ENCODE assay signal across 10 cellular contexts in the genomic region with DNA sequence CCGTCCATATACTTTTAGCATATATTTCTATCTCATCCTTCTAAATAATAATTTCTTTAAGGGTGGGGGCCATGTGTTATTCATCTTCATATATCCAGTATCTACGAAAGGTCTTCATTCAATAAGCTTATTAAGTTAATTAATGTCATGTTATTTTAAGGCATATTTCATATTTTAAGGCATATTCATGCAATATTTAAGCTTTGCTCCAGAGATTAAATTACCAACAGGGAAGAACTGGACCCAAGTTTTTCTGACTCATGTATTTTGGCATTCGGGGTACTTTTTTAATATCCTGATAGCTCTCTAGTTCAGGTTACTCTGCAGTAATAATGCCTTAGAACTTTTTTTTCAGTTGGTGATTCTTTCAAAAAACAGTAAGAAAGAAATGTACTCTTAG. TPM values are rescaled to one million over a fixed set of nuclear protein-coding genes. Genes with fewer than 3 reads are reported as not detected.
DNase-seq lines count a peak whose midpoint lies in the region; ATAC-seq and TF ChIP-seq lines count a peak whose summit lies in the region.
"Had no signal": no experiment of that assay in that cellular context is flagged by ENCODE, and none has a peak within 500 bp of the region (broad histone marks: within the 10 kb centered on the region; RNA-seq: fewer than 3 reads in every experiment).

No MANE protein-coding gene starts in this region.

- H3K27ac Mint-ChIP-seq in activated T-cell treated with anti-CD3 and anti-CD28 coated beads, Interleukin-2, amount 50 U/mL, for 72 hours: peak overlapping the region; percentile 69

- H3K27ac ChIP-seq in SU-DHL-6 (ENCODE audit: low read depth, low read length): peak overlapping the region; percentile 78
- no peak overlapping the region for H3K27ac ChIP-seq in right cardiac atrium (ENCODE audit: low read length)
- H3K27ac ChIP-seq: A549 had no signal

- H3K9ac ChIP-seq in SU-DHL-6 (ENCODE audit: low read length) (no peak overlapping the region), skeletal muscle satellite cell (ENCODE audit: low read depth, low read length) (no peak overlapping the region)

- H3K4me1 ChIP-seq in skeletal muscle satellite cell (ENCODE audit: control insufficient read depth, insufficient read depth, low read length): peaks cover 26% of the 10 kb centered on the region
- peaks cover 7% of the 10 kb centered on the region for H3K4me1 ChIP-seq in right cardiac atrium (ENCODE audit: control insufficient read depth, insufficient read depth, low read length)

- H3K4me3 ChIP-seq in SU-DHL-6 (ENCODE audit: insufficient read depth, low read length, poor library complexity, severe bottlenecking): peak overlapping the region; percentile 25
- no peak overlapping the region for H3K4me3 ChIP-seq in skeletal muscle satellite cell (ENCODE audit: low read length)
- no peak overlapping the region for H3K4me3 ChIP-seq in right cardiac atrium (ENCODE audit: low read length)
- H3K4me3 ChIP-seq: A549 had no signal

- no peak for DNase-seq in activated T-cell treated with anti-CD3 and anti-CD28 coated beads, Interleukin-2, amount 50 U/mL, for 72 hours
- no peak for DNase-seq in activated T-cell treated with anti-CD3 and anti-CD28 coated beads, Interleukin-2, amount 50 U/mL, for 1 hour
- DNase-seq in NCI-H524 treated with DMSO at 0.1 percent for 48 hours (lab: John Stamatoyannopoulos, UW): no peak
- no peak for DNase-seq in right cardiac atrium
- no peak for DNase-seq in activated CD8-positive, alpha-beta memory T cell treated with anti-CD3 and anti-CD28 coated beads, Interleukin-2, amount 50 U/mL, for 4 hours
- DNase-seq: midbrain had no signal

- no peak for ATAC-seq in activated T-cell treated with anti-CD3 and anti-CD28 coated beads, Interleukin-2, amount 50 U/mL, for 72 hours (replicated peaks in 1 of 2)
- ATAC-seq in HG02840 (IDR thresholded peaks at IDR 0.05; ENCODE audit: low FRiP score, unreplicated experiment) (peak; percentile 20), right cardiac atrium (no peak)
- ATAC-seq: A549 had no signal

- H2AFZ ChIP-seq in SU-DHL-6 (ENCODE audit: low read depth, low read length, severe bottlenecking): no peak overlapping the region

- H3K27me3 ChIP-seq in SU-DHL-6 (ENCODE audit: low read length) (no peaks in the 10 kb centered on the region), skeletal muscle satellite cell (ENCODE audit: control insufficient read depth, insufficient read depth, low read length) (no peaks in the 10 kb centered on the region), right cardiac atrium (ENCODE audit: control insufficient read depth, insufficient read depth) (no peaks in the 10 kb centered on the region)

- H3K27me3 Mint-ChIP-seq in activated T-cell treated with anti-CD3 and anti-CD28 coated beads, Interleukin-2, amount 50 U/mL, for 72 hours (ENCODE audit: low read depth): no peaks in the 10 kb centered on the region

- H3K79me2 ChIP-seq in SU-DHL-6 (ENCODE audit: insufficient read depth, low read length): peaks cover 86% of the 10 kb centered on the region

- no peak for TF ChIP-seq CTCF in SU-DHL-6 (IDR thresholded peaks at IDR 0.05; ENCODE audit: insufficient read depth, low read length, poor library complexity, severe bottlenecking)

- no peaks in the 10 kb centered on the region for H3K9me2 ChIP-seq in SU-DHL-6 (replicated peaks; ENCODE audit: insufficient read depth, low read length)

- no peak overlapping the region for H3K4me3 Mint-ChIP-seq in activated T-cell treated with anti-CD3 and anti-CD28 coated beads, Interleukin-2, amount 50 U/mL, for 72 hours

- 82% methylated on average over 3 of the region's 3 CpGs for WGBS in right cardiac atrium

- H3K9me3 Mint-ChIP-seq in activated T-cell treated with anti-CD3 and anti-CD28 coated beads, Interleukin-2, amount 50 U/mL, for 72 hours: no peaks in the 10 kb centered on the region

- H3K36me3 ChIP-seq in SU-DHL-6 (ENCODE audit: low read length): peaks cover 7% of the 10 kb centered on the region
- peaks cover 17% of the 10 kb centered on the region for H3K36me3 ChIP-seq in skeletal muscle satellite cell (ENCODE audit: insufficient read depth, low read length)

- H3K9me3 ChIP-seq in SU-DHL-6 (ENCODE audit: insufficient read depth, low read length): no peaks in the 10 kb centered on the region
- H3K9me3 ChIP-seq in skeletal muscle satellite cell (replicated peaks; ENCODE audit: low read length): no peaks in the 10 kb centered on the region
- no peaks in the 10 kb centered on the region for H3K9me3 ChIP-seq in right cardiac atrium (ENCODE audit: control insufficient read depth, low read length)
- H3K9me3 ChIP-seq: A549 had no signal

- intact Hi-C loops in right cardiac atrium (cut with DNase I): no loop called here

- peak overlapping the region; percentile 67 for H3K4me2 ChIP-seq in SU-DHL-6 (ENCODE audit: low read depth, low read length, poor library complexity, severe bottlenecking)
- peak overlapping the region; percentile 52 for H3K4me2 ChIP-seq in skeletal muscle satellite cell (ENCODE audit: low read length)

- peaks cover 30% of the 10 kb centered on the region for H3K4me1 Mint-ChIP-seq in activated T-cell treated with anti-CD3 and anti-CD28 coated beads, Interleukin-2, amount 50 U/mL, for 72 hours (ENCODE audit: low read depth)

- peaks cover 10% of the 10 kb centered on the region; the same call in 1 of the 2 replicates for H4K20me1 ChIP-seq in SU-DHL-6 (ENCODE audit: low read depth, low read length)

- H3K36me3 Mint-ChIP-seq in activated T-cell treated with anti-CD3 and anti-CD28 coated beads, Interleukin-2, amount 50 U/mL, for 72 hours (ENCODE audit: insufficient read depth in 2 of 2): peaks cover 8 to 33% of the 10 kb centered on the region in 2 donors

- peaks cover 19% of the 10 kb centered on the region for H3F3A ChIP-seq in SU-DHL-6 (ENCODE audit: insufficient read depth)

RNA-seq across cellular contexts. Expression of gene PHC3, which starts 27.4 kb away (rescaled TPM):
- 10 to 100 TPM; 71.1 to 71.6 TPM for total RNA-seq in activated T-cell treated with anti-CD3 and anti-CD28 coated beads, Interleukin-2, amount 50 U/mL, for 72 hours
- 18.0 and 20.3 TPM in 2 replicates for total RNA-seq in skeletal muscle satellite cell (2012; rRNA removed)
- total RNA-seq in right cardiac atrium: 10 to 100 TPM; 52.9 to 62.4 (median 61.0) TPM
- polyA plus RNA-seq in right cardiac atrium: 6.2 TPM
